ENCODE assay signal across 8 cellular contexts in the genomic region with DNA sequence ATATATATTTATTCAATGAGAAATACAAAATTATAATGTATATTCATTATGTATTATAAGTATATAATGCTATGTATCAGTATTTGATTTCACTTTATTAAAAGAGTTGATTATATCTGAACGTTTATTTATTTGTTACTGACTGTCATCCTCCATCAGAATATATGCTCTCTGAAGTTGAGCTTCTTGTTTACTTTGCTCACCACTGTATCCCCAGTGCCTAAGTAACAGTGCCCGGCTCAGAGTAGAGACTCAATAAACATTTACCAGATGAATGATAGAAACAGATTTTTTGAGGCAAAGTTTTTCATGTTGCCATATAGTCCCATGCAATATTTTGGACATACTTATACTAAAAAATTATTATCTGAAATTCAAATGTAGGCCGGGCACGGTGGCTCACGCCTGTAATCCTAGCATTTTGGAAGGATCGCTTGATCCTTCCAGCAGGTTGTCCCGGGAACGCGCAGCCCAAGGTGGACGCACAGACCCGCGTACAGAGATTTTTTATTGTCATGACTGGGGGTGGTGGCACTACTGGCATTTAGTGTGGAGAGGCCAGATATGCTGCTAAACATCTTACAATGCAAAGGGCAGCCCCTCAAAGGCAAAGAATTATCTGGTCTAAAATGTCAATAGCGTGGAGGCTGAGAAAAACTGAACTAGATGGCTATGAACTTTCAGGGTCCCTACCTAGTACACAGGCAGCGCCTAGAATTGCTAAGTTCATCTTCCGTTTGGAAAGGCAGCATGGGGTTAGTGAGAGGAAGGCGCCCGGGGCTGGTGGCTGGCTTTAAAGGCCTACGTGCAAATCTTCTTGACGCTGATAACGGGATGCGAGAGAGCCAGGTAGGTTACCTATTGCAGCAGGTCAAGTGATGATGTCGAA. TPM values are rescaled to one million over a fixed set of nuclear protein-coding genes. Genes with fewer than 3 reads are reported as not detected.
DNase-seq lines count a peak whose midpoint lies in the region; ATAC-seq and TF ChIP-seq lines count a peak whose summit lies in the region.

No MANE protein-coding gene starts in this region.

- peak overlapping the region; percentile 90 to 97 for H3K4me3 ChIP-seq in SK-N-SH (ENCODE audit: low read depth in 2 of 2, low read length in 1 of 2)
- peak overlapping the region; percentile 75 to 97 for H3K4me3 ChIP-seq in gastroesophageal sphincter

- no peak for TF ChIP-seq RAD21 in SK-N-SH (IDR thresholded peaks at IDR 0.05; ENCODE audit: low read length)

- H3F3A ChIP-seq in SK-N-SH (replicated peaks; ENCODE audit: insufficient read depth): peaks cover 5% of the 10 kb centered on the region

- H3K9me3 ChIP-seq in SK-N-SH (no peaks in the 10 kb centered on the region), gastroesophageal sphincter (no peaks in the 10 kb centered on the region)

- WGBS in SK-N-SH (ENCODE audit: low lambda C conversion rate): 4% methylated on average over 22 of the region's 22 CpGs
- WGBS in gastroesophageal sphincter (ENCODE audit: low coverage in 1 of 2), 2 donors: 4 to 12% methylated on average over 16 to 19 of the region's 22 CpGs

- peak overlapping the region; percentile 40 to 77; a peak in 3 of 4 replicates for H3K27ac ChIP-seq in SK-N-SH (ENCODE audit: low read depth in 2 of 2, low read length in 1 of 2)
- H3K27ac ChIP-seq in gastroesophageal sphincter: peak overlapping the region in 3 of 4 donors; percentile 90 to 95 (median 93)

- peaks cover 10 to 21% of the 10 kb centered on the region in 2 experiments; a peak in 3 of 4 replicates for H3K4me1 ChIP-seq in SK-N-SH (ENCODE audit: control insufficient read depth in 1 of 2, insufficient read depth in 2 of 2, low read depth in 1 of 2, low read length in 1 of 2)
- H3K4me1 ChIP-seq in gastroesophageal sphincter: peaks cover 9 to 32% (median 10%) of the 10 kb centered on the region in 3 donors

- no peak for TF ChIP-seq POLR2A in gastroesophageal sphincter (IDR thresholded peaks at IDR 0.05)

- peaks cover 42% of the 10 kb centered on the region for H3K79me2 ChIP-seq in SK-N-SH (ENCODE audit: insufficient read depth)

- H3K4me2 ChIP-seq in SK-N-SH: peak overlapping the region; percentile 97

- DNase-seq in activated CD4-positive, CD25-positive, alpha-beta regulatory T cell treated with anti-CD3 and anti-CD28 coated beads, Interleukin-2, amount 50 U/mL, for 72 hours: no peak
- peak; percentile 30 for DNase-seq in SK-N-SH
- DNase-seq in sciatic nerve (ENCODE audit: low spot score): no peak
- DNase-seq in NCI-H1048 (lab: John Stamatoyannopoulos, UW): no peak
- no peak for DNase-seq in NCI-H146 (lab: John Stamatoyannopoulos, UW)

- POLR2A ChIA-PET in SK-N-SH (lab: Yijun Ruan, JAX): interaction anchor here (0.7 to 2.4 kb wide), 3 partner anchors 20 to 37 kb away, joined by 3 to 10 read pairs (median 5); a partner anchor contains a TSS

- H3K27me3 ChIP-seq in SK-N-SH (ENCODE audit: insufficient read depth) (no peaks in the 10 kb centered on the region), gastroesophageal sphincter (no peaks in the 10 kb centered on the region)

- no peaks in the 10 kb centered on the region for H3K9me2 ChIP-seq in SK-N-SH

- TF ChIP-seq EP300 in SK-N-SH (IDR thresholded peaks at IDR 0.05; ENCODE audit: borderline replicate concordance in 1 of 2, low read depth in 1 of 2, low read length in 1 of 2) (0 out of 4 replicates have a peak, but pooled peaks of 1 of the 2 experiments have one; percentile 0), gastroesophageal sphincter (IDR thresholded peaks at IDR 0.05) (no peak)

- CTCF ChIA-PET in SK-N-SH (lab: Yijun Ruan, JAX): interaction anchor here (1.4 to 1.7 kb wide), 2 partner anchors 9 to 17 kb away, joined by 6 to 8 read pairs; no protein-coding TSS in a partner anchor

- peaks cover 18% of the 10 kb centered on the region for H4K20me1 ChIP-seq in SK-N-SH (ENCODE audit: insufficient read depth)

- intact Hi-C loops in sciatic nerve (cut with DNase I): no loop called here

- TF ChIP-seq CTCF in SK-N-SH (IDR thresholded peaks at IDR 0.05) (no peak), gastroesophageal sphincter (IDR thresholded peaks at IDR 0.05) (no peak)

- peak; percentile 25 for ATAC-seq in activated CD4-positive, CD25-positive, alpha-beta regulatory T cell treated with anti-CD3 and anti-CD28 coated beads, Interleukin-2, amount 50 U/mL, for 24 hours
- ATAC-seq in HG02884 (IDR thresholded peaks at IDR 0.05; ENCODE audit: unreplicated experiment) (peak; percentile 33), gastroesophageal sphincter (peak; percentile 15), sciatic nerve (peak; percentile 40)

- no peaks in the 10 kb centered on the region for H3K36me3 ChIP-seq in SK-N-SH (replicated peaks in 1 of 2; ENCODE audit: control insufficient read depth in 1 of 2, insufficient read depth in 2 of 2, low read length in 1 of 2)
- H3K36me3 ChIP-seq in gastroesophageal sphincter: no peaks in the 10 kb centered on the region

- peak overlapping the region; percentile 97 for H2AFZ ChIP-seq in SK-N-SH (ENCODE audit: low read depth)

- peak overlapping the region; percentile 82 for H3K9ac ChIP-seq in SK-N-SH

TF ChIP-seq in SK-N-SH, 30 proteins besides CTCF, POLR2A, EP300 and RAD21:
- TF ChIP-seq, protein P1, sequence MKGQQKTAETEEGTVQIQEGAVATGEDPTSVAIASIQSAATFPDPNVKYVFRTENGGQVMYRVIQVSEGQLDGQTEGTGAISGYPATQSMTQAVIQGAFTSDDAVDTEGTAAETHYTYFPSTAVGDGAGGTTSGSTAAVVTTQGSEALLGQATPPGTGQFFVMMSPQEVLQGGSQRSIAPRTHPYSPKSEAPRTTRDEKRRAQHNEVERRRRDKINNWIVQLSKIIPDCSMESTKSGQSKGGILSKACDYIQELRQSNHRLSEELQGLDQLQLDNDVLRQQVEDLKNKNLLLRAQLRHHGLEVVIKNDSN (IDR thresholded peaks at IDR 0.05; ENCODE audit: borderline replicate concordance, low read depth): no peak
- TF ChIP-seq, protein P2, sequence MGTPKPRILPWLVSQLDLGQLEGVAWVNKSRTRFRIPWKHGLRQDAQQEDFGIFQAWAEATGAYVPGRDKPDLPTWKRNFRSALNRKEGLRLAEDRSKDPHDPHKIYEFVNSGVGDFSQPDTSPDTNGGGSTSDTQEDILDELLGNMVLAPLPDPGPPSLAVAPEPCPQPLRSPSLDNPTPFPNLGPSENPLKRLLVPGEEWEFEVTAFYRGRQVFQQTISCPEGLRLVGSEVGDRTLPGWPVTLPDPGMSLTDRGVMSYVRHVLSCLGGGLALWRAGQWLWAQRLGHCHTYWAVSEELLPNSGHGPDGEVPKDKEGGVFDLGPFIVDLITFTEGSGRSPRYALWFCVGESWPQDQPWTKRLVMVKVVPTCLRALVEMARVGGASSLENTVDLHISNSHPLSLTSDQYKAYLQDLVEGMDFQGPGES (IDR thresholded peaks at IDR 0.05; ENCODE audit: low read depth, low read length): no peak
- TF ChIP-seq GABPA (IDR thresholded peaks at IDR 0.05; ENCODE audit: low read depth) (no peak), TCF12 (IDR thresholded peaks at IDR 0.05) (no peak), SMC3 (IDR thresholded peaks at IDR 0.05; ENCODE audit: low read depth, low read length) (no peak), SIN3A (IDR thresholded peaks at IDR 0.05; ENCODE audit: borderline replicate concordance, low read depth, low read length) (no peak), EZH2phosphoT487 (IDR thresholded peaks at IDR 0.05; ENCODE audit: borderline replicate concordance, low read depth) (no peak), GATA2 (CRISPR knock-in tag; IDR thresholded peaks at IDR 0.05) (no peak), ELF1 (IDR thresholded peaks at IDR 0.05) (no peak), CHD2 (IDR thresholded peaks at IDR 0.05; ENCODE audit: low read length, partially characterized antibody) (no peak), TEAD4 (IDR thresholded peaks at IDR 0.05; ENCODE audit: borderline replicate concordance, insufficient read depth) (no peak), TAF1 (IDR thresholded peaks at IDR 0.05; ENCODE audit: borderline replicate concordance, low read depth, low read length) (no peak), YY1 (IDR thresholded peaks at IDR 0.05; ENCODE audit: low read depth) (no peak), NRF1 (IDR thresholded peaks at IDR 0.05; ENCODE audit: low read depth, low read length) (no peak)
- TF ChIP-seq, protein P3, sequence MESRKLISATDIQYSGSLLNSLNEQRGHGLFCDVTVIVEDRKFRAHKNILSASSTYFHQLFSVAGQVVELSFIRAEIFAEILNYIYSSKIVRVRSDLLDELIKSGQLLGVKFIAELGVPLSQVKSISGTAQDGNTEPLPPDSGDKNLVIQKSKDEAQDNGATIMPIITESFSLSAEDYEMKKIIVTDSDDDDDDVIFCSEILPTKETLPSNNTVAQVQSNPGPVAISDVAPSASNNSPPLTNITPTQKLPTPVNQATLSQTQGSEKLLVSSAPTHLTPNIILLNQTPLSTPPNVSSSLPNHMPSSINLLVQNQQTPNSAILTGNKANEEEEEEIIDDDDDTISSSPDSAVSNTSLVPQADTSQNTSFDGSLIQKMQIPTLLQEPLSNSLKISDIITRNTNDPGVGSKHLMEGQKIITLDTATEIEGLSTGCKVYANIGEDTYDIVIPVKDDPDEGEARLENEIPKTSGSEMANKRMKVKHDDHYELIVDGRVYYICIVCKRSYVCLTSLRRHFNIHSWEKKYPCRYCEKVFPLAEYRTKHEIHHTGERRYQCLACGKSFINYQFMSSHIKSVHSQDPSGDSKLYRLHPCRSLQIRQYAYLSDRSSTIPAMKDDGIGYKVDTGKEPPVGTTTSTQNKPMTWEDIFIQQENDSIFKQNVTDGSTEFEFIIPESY (IDR thresholded peaks at IDR 0.05; ENCODE audit: borderline replicate concordance, low read depth): no peak

RNA-seq across cellular contexts. Expression of a gene that starts 0.7 kb away (rescaled TPM):
- 3.3 and 4.4 TPM in 2 replicates for polyA plus RNA-seq in SK-N-SH (2012; rRNA removed)
- polyA plus RNA-seq in SK-N-SH (2012; cell fraction: cytosol; rRNA removed): 4.5 and 6.2 TPM in 2 replicates
- 3.0 and 4.4 TPM in 2 replicates for polyA plus RNA-seq in SK-N-SH (2012; cell fraction: nucleus; rRNA removed)
- total RNA-seq in gastroesophageal sphincter: 1 to 10 TPM; 7.9 to 9.9 (median 9.2) TPM
- 6.7 TPM for total RNA-seq in sciatic nerve

RNA-seq across cellular contexts. Expression of a gene that starts 31.0 kb away (rescaled TPM):
- 57.7 and 69.3 TPM in 2 replicates for polyA plus RNA-seq in SK-N-SH (2012; rRNA removed)
- 88.8 and 113 TPM in 2 replicates for polyA plus RNA-seq in SK-N-SH (2012; cell fraction: cytosol; rRNA removed)
- 14.8 and 14.9 TPM in 2 replicates for polyA plus RNA-seq in SK-N-SH (2012; cell fraction: nucleus; rRNA removed)
- total RNA-seq in gastroesophageal sphincter (10 to 100 TPM; 41.4 to 96.4 (median 82.0) TPM), sciatic nerve (24.6 TPM)

RNA-seq across cellular contexts. Expression of a gene that starts 31.0 kb away (rescaled TPM):
- 33.0 and 38.4 TPM in 2 replicates for polyA plus RNA-seq in SK-N-SH (2012; rRNA removed)
- polyA plus RNA-seq in SK-N-SH (2012; cell fraction: cytosol; rRNA removed): 43.4 and 51.2 TPM in 2 replicates
- polyA plus RNA-seq in SK-N-SH (2012; cell fraction: nucleus; rRNA removed): 13.4 and 20.9 TPM in 2 replicates
- total RNA-seq in gastroesophageal sphincter (10 to 100 TPM; 19.1 to 59.6 (median 43.7) TPM), sciatic nerve (43.5 TPM)
